In genomic region chr2:148039783-148040182, GRCh38 we compare ENCODE assay signal across 25 cellular contexts.
"Had no signal": no experiment of that assay in that cellular context is flagged by ENCODE, and none has a peak within 500 bp of the region (broad histone marks: within the 10 kb centered on the region; RNA-seq: fewer than 3 reads in every experiment).

No MANE protein-coding gene starts in this region.

- H3K36me3 ChIP-seq: brain microvascular endothelial cell had no signal

- H3K4me3 ChIP-seq: coronary artery, dorsolateral prefrontal cortex had no signal

- ATAC-seq: activated CD4-positive, alpha-beta T cell treated with anti-CD3 and anti-CD28 coated beads for 36 hours; activated CD8-positive, alpha-beta memory T cell treated with anti-CD3 and anti-CD28 coated beads, Interleukin-2, amount 10 ng/mL, durations not matched to agents 7 days and 5 days; activated CD8-positive, alpha-beta T cell treated with anti-CD3 and anti-CD28 coated beads, Interleukin-2, amount 10 ng/mL, durations not matched to agents 7 days and 5 days; activated naive CD8-positive, alpha-beta T cell treated with anti-CD3 and anti-CD28 coated beads, Interleukin-2, amount 50 U/mL, for 24 hours; esophagus mucosa had no signal

- DNase-seq: activated CD4-positive, alpha-beta memory T cell treated with anti-CD3 and anti-CD28 coated beads for 36 hours; activated CD4-positive, alpha-beta T cell treated with anti-CD3 and anti-CD28 coated beads for 36 hours; activated CD4-positive, alpha-beta T cell treated with anti-CD3 and anti-CD28 coated beads, Interleukin-2, amount 10 ng/mL, durations not matched to agents 24 days and 14 days; activated CD4-positive, CD25-positive, alpha-beta regulatory T cell; activated CD4-positive, CD25-positive, alpha-beta regulatory T cell treated with anti-CD3 and anti-CD28 coated beads, Interleukin-2, amount 50 U/mL, for 72 hours; activated CD8-positive, alpha-beta memory T cell treated with anti-CD3 and anti-CD28 coated beads, Interleukin-2, amount 10 ng/mL, durations not matched to agents 7 days and 5 days; activated CD8-positive, alpha-beta memory T cell treated with anti-CD3 and anti-CD28 coated beads, Interleukin-2, amount 50 U/mL, for 4 hours; activated CD8-positive, alpha-beta T cell treated with anti-CD3 and anti-CD28 coated beads, Interleukin-2, amount 10 ng/mL, durations not matched to agents 7 days and 5 days; activated effector memory CD4-positive, alpha-beta T cell treated with anti-CD3 and anti-CD28 coated beads, Interleukin-2, amount 50 U/mL, for 16 hours; activated naive CD4-positive, alpha-beta T cell treated with anti-CD3 and anti-CD28 coated beads for 36 hours; activated naive CD8-positive, alpha-beta T cell treated with anti-CD3 and anti-CD28 coated beads for 36 hours; activated naive CD8-positive, alpha-beta T cell treated with anti-CD3 and anti-CD28 coated beads, Interleukin-2, amount 50 U/mL, for 24 hours; activated T-cell treated with anti-CD3 and anti-CD28 coated beads, Interleukin-2, amount 50 U/mL, for 1 hour; activated T-cell treated with anti-CD3 and anti-CD28 coated beads, Interleukin-2, amount 50 U/mL, for 48 hours; amniotic stem cell; anterior cingulate cortex; brain microvascular endothelial cell; dorsolateral prefrontal cortex; effector memory CD4-positive, alpha-beta T cell; endodermal cell; foreskin fibroblast; head of caudate nucleus; T-helper 2 cell had no signal

- H3K27me3 ChIP-seq: brain microvascular endothelial cell, dorsolateral prefrontal cortex had no signal

- H3K27ac ChIP-seq: brain microvascular endothelial cell, coronary artery, dorsolateral prefrontal cortex had no signal
